8 cellular contexts compared by ENCODE assay signal in the genomic region with DNA sequence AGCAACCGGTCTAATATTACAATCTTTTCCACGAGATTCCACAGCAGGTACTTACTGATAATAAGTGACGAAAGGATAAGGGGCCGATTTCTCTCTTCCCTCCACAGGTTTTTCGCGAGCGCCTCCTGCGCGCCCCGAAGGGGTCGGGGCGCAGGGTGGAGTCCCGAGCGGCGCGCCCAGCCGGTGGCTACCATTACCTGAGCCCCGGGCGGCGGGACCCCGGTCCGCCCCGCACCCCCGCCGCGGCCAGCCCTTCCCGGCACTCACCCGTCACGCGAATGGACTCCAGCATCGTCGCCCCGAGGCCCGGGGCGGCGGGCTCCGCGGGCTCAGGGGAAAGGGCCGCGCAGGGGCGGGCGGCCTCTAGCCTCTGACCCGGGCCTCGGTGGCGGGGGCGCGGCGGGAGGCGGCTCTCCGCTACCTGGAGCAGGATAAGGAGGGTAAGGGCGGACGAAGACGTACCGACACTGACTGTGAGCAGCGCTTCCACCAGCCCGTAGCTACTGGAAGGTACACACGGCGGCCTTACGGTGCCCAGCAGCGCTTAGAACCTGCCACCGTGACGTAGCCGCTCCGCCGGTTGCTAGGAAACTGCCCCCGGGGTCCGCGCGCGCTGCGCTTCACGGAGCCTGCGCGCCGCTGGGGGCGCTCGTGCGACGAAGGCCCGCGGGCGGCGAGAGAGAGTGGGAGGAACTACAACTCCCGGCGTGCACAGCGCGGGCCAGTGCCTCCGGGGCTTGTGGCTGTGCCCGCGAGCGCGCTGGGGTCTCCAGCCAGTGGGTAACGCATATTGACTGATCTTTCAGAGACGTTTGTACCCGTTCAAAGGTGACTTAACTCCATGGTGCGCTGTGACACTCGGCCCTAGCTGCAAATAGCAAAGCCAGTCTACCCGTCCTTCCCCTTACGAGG. TPM values are rescaled to one million over a fixed set of nuclear protein-coding genes. Genes with fewer than 3 reads are reported as not detected.
A peak's percentile ranks its signal among the peaks of the same experiment; 100 is the strongest.
DNase-seq lines count a peak whose midpoint lies in the region; ATAC-seq and TF ChIP-seq lines count a peak whose summit lies in the region.

No MANE protein-coding gene starts in this region.

- no peaks in the 10 kb centered on the region for H3K36me3 Mint-ChIP-seq in activated CD4-positive, alpha-beta T cell treated with anti-CD3 and anti-CD28 coated beads for 36 hours (ENCODE audit: low read depth)

- H3K9me3 Mint-ChIP-seq in activated CD4-positive, alpha-beta T cell treated with anti-CD3 and anti-CD28 coated beads for 36 hours (ENCODE audit: low read depth), result no peaks in the 10 kb centered on the region

- H3K4me1 Mint-ChIP-seq in activated CD4-positive, alpha-beta T cell treated with anti-CD3 and anti-CD28 coated beads for 36 hours, result no peaks in the 10 kb centered on the region

- peak overlapping the region; percentile 19 for H3K27ac Mint-ChIP-seq in activated CD4-positive, alpha-beta T cell treated with anti-CD3 and anti-CD28 coated beads for 36 hours

- TF ChIP-seq CTCF in choroid plexus epithelial cell (conservative IDR thresholded peaks at IDR 0.05; ENCODE audit: low read depth, low read length), result peak; percentile 64

- POLR2A ChIA-PET in activated CD4-positive, alpha-beta T cell treated with anti-CD3 and anti-CD28 coated beads for 36 hours (lab: Charles Lee), result interaction anchor here (1.1 to 1.4 kb wide), 2 partner anchors 22 to 25 kb away, joined by 3 to 5 read pairs; no protein-coding TSS in a partner anchor

- H3K27me3 Mint-ChIP-seq in activated CD4-positive, alpha-beta T cell treated with anti-CD3 and anti-CD28 coated beads for 36 hours, result peaks cover 10% of the 10 kb centered on the region

- peak overlapping the region; percentile 87 for H3K4me3 ChIP-seq in choroid plexus epithelial cell (ENCODE audit: low read depth, low read length)

- H3K4me3 Mint-ChIP-seq in activated CD4-positive, alpha-beta T cell treated with anti-CD3 and anti-CD28 coated beads for 36 hours, result peak overlapping the region; percentile 83

- DNase-seq in AG20443 (ENCODE audit: low spot score), result peak; percentile 98
- DNase-seq in GM19238 (ENCODE audit: insufficient read length, low spot score), result peak; percentile 88
- peak; percentile 77 to 95 for DNase-seq in NCI-H446 (lab: John Stamatoyannopoulos, UW)
- DNase-seq in activated CD4-positive, alpha-beta T cell treated with anti-CD3 and anti-CD28 coated beads for 36 hours, result peak; percentile 95
- DNase-seq in choroid plexus epithelial cell (ENCODE audit: low read depth), result peak; percentile 86
- DNase-seq in kidney tubule cell (ENCODE audit: low spot score), result peak; percentile 94
- DNase-seq in stimulated activated CD4-positive, alpha-beta T cell treated with anti-CD3 and anti-CD28 coated beads, Interleukin-15, amount 100 ng/mL, for 48 hours (ENCODE audit: low read depth in 2 of 2), result peak; percentile 80 to 89

- peak; percentile 100 for ATAC-seq in HG03432 (IDR thresholded peaks at IDR 0.05; ENCODE audit: unreplicated experiment)
- ATAC-seq in activated CD4-positive, alpha-beta T cell treated with anti-CD3 and anti-CD28 coated beads for 36 hours, result peak; percentile 98

- CTCF ChIA-PET in activated CD4-positive, alpha-beta T cell treated with anti-CD3 and anti-CD28 coated beads for 36 hours (lab: Charles Lee), result interaction anchor here (0.5 to 2.6 kb wide), 22 partner anchors 10 to 212 kb away, joined by 3 to 12 read pairs (median 3); partner anchors contain the start of gene ANLN

- intact Hi-C loops in activated CD4-positive, alpha-beta T cell treated with anti-CD3 and anti-CD28 coated beads for 36 hours (cut with DNase I, micrococcal nuclease), result loop anchor here (1.0 to 10.0 kb wide), 6 partner anchors 22 to 672 kb away; partner anchors contain the start of genes ANLN (in 2 of the 2), EEPD1 (in 2 of the 2), HERPUD2 (in 1 of the 2) and SEPTIN7 (in 1 of the 2)

RNA-seq across cellular contexts. Expression of gene ANLN, which starts 22.8 kb away (rescaled TPM):
- total RNA-seq in activated CD4-positive, alpha-beta T cell treated with anti-CD3 and anti-CD28 coated beads for 36 hours, result 10 to 100 TPM; 52.5 to 58.3 TPM

Comparison
In these comparisons a context has a peak if more than half of its experiments do, and no peak if none do; other contexts are left out.
1. Peak in every context shown above with its lines: DNase-seq, ATAC-seq and H3K4me3 ChIP-seq.